Comparison of ENCODE assay signal across 14 cellular contexts in genomic region chr2:151334082-151334815, GRCh38. TPM values are rescaled to one million over a fixed set of nuclear protein-coding genes. Genes with fewer than 3 reads are reported as not detected.
DNase-seq lines count a peak whose midpoint lies in the region; ATAC-seq, FAIRE-seq and TF ChIP-seq lines count a peak whose summit lies in the region.
"Had no signal": no experiment of that assay in that cellular context is flagged by ENCODE, and none has a peak within 500 bp of the region (broad histone marks: within the 10 kb centered on the region; RNA-seq: fewer than 3 reads in every experiment).

No MANE protein-coding gene starts in this region.

- in situ Hi-C loops in astrocyte of the cerebellum (cut with HindIII; ENCODE audit: low sequenced_read_pairs): no loop called here

- ATAC-seq in left ventricle myocardium superior: peak; percentile 91
- ATAC-seq in HG03039 (IDR thresholded peaks at IDR 0.05; ENCODE audit: unreplicated experiment): no peak
- ATAC-seq: GM12878 had no signal

- H3K36me3 ChIP-seq in effector memory CD4-positive, alpha-beta T cell (ENCODE audit: control insufficient read depth, insufficient read depth, low read length): no peaks in the 10 kb centered on the region
- H3K36me3 ChIP-seq: tibial nerve had no signal

- TF ChIP-seq CTCF in astrocyte of the cerebellum (IDR thresholded peaks at IDR 0.05; ENCODE audit: low read depth, low read length, missing control alignments): no peak
- TF ChIP-seq CTCF in GM20000 (IDR thresholded peaks at IDR 0.05; ENCODE audit: extremely low read depth, missing control alignments): no peak

- DNase-seq in DMS53 (lab: John Stamatoyannopoulos, UW): peak; percentile 24
- no peak for DNase-seq in DMS53 treated with DMSO at 0.1 percent for 48 hours (lab: John Stamatoyannopoulos, UW; ENCODE audit: unreplicated experiment)
- DNase-seq in astrocyte of the cerebellum (ENCODE audit: low read depth): peak; percentile 81
- no peak for DNase-seq in left ventricle myocardium superior
- DNase-seq in urothelium cell line (ENCODE audit: low spot score): peak; percentile 52
- no peak for DNase-seq in GM20000 (ENCODE audit: low spot score)
- no peak for DNase-seq in effector memory CD4-positive, alpha-beta T cell
- DNase-seq: NCI-H510A treated with DMSO at 0.1 percent for 48 hours, T1000 had no signal

- FAIRE-seq in urothelium cell line (lab: Jason Lieb, UNC): no peak
- FAIRE-seq: GM12878 had no signal

- no peaks in the 10 kb centered on the region for H3K4me1 ChIP-seq in effector memory CD4-positive, alpha-beta T cell (ENCODE audit: control insufficient read depth, insufficient read depth, low read length, poor library complexity, severe bottlenecking)

- H3K27me3 ChIP-seq in effector memory CD4-positive, alpha-beta T cell (replicated peaks; ENCODE audit: control insufficient read depth, insufficient read depth, low read length, poor library complexity, severe bottlenecking): no peaks in the 10 kb centered on the region
- H3K27me3 ChIP-seq: tibial nerve had no signal

- H3K27ac ChIP-seq in effector memory CD4-positive, alpha-beta T cell (ENCODE audit: insufficient read depth, low read length, poor library complexity, severe bottlenecking): no peak overlapping the region
- H3K27ac ChIP-seq: 22Rv1, HL-60 had no signal

- no peak overlapping the region for H3K4me3 ChIP-seq in astrocyte of the cerebellum (ENCODE audit: low read depth, low read length)
- H3K4me3 ChIP-seq in effector memory CD4-positive, alpha-beta T cell (ENCODE audit: insufficient read depth, low read depth, low read length, poor library complexity, severe bottlenecking): no peak overlapping the region
- H3K4me3 ChIP-seq: GM12878, tibial nerve had no signal

- H3K9me3 ChIP-seq in effector memory CD4-positive, alpha-beta T cell (ENCODE audit: control insufficient read depth, low read length): no peaks in the 10 kb centered on the region

- intact Hi-C loops in left ventricle myocardium superior (cut with micrococcal nuclease): no loop called here

RNA-seq across cellular contexts. Expression of gene TNFAIP6, which starts 23.1 kb away (rescaled TPM):
- total RNA-seq in left ventricle myocardium superior: 2.4 TPM

RNA-seq across cellular contexts. Expression of gene NMI, which starts 44.8 kb away (rescaled TPM):
- 3.9 TPM for total RNA-seq in left ventricle myocardium superior

Comparison
In these comparisons a context has a peak if more than half of its experiments do, and no peak if none do; other contexts are left out.
1. DNase-seq: peak in DMS53 (single experiment), astrocyte of the cerebellum (single experiment) and urothelium cell line (single experiment); none in DMS53 treated with DMSO at 0.1 percent for 48 hours (single experiment), left ventricle myocardium superior (single experiment), GM20000 (single experiment) and effector memory CD4-positive, alpha-beta T cell (0 of 3).